13 cellular contexts compared by ENCODE assay signal in genomic region chr7:157016024-157016351, GRCh38. TPM values are rescaled to one million over a fixed set of nuclear protein-coding genes. Genes with fewer than 3 reads are reported as not detected.
DNase-seq lines count a peak whose midpoint lies in the region; ATAC-seq, FAIRE-seq and TF ChIP-seq lines count a peak whose summit lies in the region.
"Had no signal": no experiment of that assay in that cellular context is flagged by ENCODE, and none has a peak within 500 bp of the region (broad histone marks: within the 10 kb centered on the region; RNA-seq: fewer than 3 reads in every experiment).

No MANE protein-coding gene starts in this region.

- H3K14ac ChIP-seq in H1 (ENCODE audit: insufficient read length): no peak overlapping the region

- H3K4me1 ChIP-seq in H1 (replicated peaks in 1 of 4; ENCODE audit: control insufficient read depth in 3 of 4, insufficient read depth in 4 of 4, low read length in 3 of 4): peaks cover 14 to 58% (median 35%) of the 10 kb centered on the region in 4 experiments

- no peak overlapping the region for H3K23ac ChIP-seq in H1 (ENCODE audit: insufficient read length)

- no peak overlapping the region for H4K8ac ChIP-seq in H1 (ENCODE audit: extremely low read depth, insufficient read depth, low read length)

- H4K20me1 ChIP-seq in H1 (replicated peaks in 1 of 2; ENCODE audit: control insufficient read depth in 1 of 2, insufficient read depth in 2 of 2, low read length in 2 of 2): peaks cover 7 to 31% of the 10 kb centered on the region in 2 experiments

- no peak overlapping the region for H2BK120ac ChIP-seq in H1 (replicated peaks; ENCODE audit: low read depth, low read length)

- no peak overlapping the region for H3K9ac ChIP-seq in H1 (replicated peaks in 1 of 4; ENCODE audit: extremely low read depth in 1 of 4, low read depth in 3 of 4, low read length in 3 of 4)
- H3K9ac ChIP-seq: BLaER1 treated with 17β-estradiol and CSF1 and Interleukin-3, amounts not matched to agents 10 nM and 100 nM had no signal

- H3K23me2 ChIP-seq in H1 (ENCODE audit: low read depth, low read length): peaks cover 6% of the 10 kb centered on the region; the same call in 1 of the 2 replicates

- H3K9me3 ChIP-seq in H1 (ENCODE audit: insufficient read depth in 2 of 2, low read depth in 1 of 2, low read length in 1 of 2): no peaks in the 10 kb centered on the region

- no peak for FAIRE-seq in H1 (lab: Jason Lieb, UNC)

- no peak overlapping the region for H2BK5ac ChIP-seq in H1 (ENCODE audit: low read depth, low read length)

- H2BK15ac ChIP-seq in H1 (ENCODE audit: low read length): no peak overlapping the region; the same call in 1 of the 2 replicates

- H2AK5ac ChIP-seq in H1 (ENCODE audit: low read depth, low read length): no peak overlapping the region

- no peak overlapping the region for H3K4me3 ChIP-seq in H1 (ENCODE audit: extremely low read depth in 1 of 4, insufficient read depth in 2 of 4, low read depth in 3 of 4, low read length in 4 of 4)
- H3K4me3 ChIP-seq: Peyer's patch, skin epidermis had no signal

- no peak overlapping the region for H4K5ac ChIP-seq in H1 (ENCODE audit: insufficient read length, low read depth, low read length)

- TF ChIP-seq EP300 in H1 (IDR thresholded peaks at IDR 0.05; ENCODE audit: borderline replicate concordance in 1 of 2, low read depth in 2 of 2, low read length in 2 of 2): no peak

- H3K27me3 ChIP-seq in H1 (replicated peaks in 1 of 4; ENCODE audit: control insufficient read depth in 3 of 4, extremely low read depth in 1 of 4, insufficient read depth in 3 of 4, low read length in 3 of 4): peaks cover 91 to 100% (median 98%) of the 10 kb centered on the region in 4 experiments

- TF ChIP-seq POLR2A in H1 (IDR thresholded peaks at IDR 0.05; ENCODE audit: control extremely low read depth in 1 of 2, low read depth in 2 of 2, low read length in 2 of 2): no peak

- no peak overlapping the region for H4K91ac ChIP-seq in H1 (replicated peaks; ENCODE audit: insufficient read length, low read length)

- POLR2A ChIA-PET in H1 (lab: Charles Lee; ENCODE audit: partially characterized antibody): interaction anchor here (0.6 to 4.0 kb wide), 5 partner anchors 7 to 17 kb away, joined by 3 to 19 read pairs (median 3); no protein-coding TSS in a partner anchor

- peak in 1 of 2 experiments; percentile 50 for DNase-seq in H1 (ENCODE audit: low read depth in 1 of 2, low spot score in 2 of 2)
- no peak for DNase-seq in COLO668 (lab: John Stamatoyannopoulos, UW; ENCODE audit: unreplicated experiment)
- DNase-seq in NCI-H446 (lab: John Stamatoyannopoulos, UW): no peak
- DNase-seq: activated CD4-positive, alpha-beta T cell treated with anti-CD3 and anti-CD28 coated beads for 1 hour; T-helper 1 cell had no signal

- 8% methylated on average over 11 of the region's 11 CpGs; no CpG with 5 or more reads in 1 of the 2 experiments for WGBS in H1 (ENCODE audit: extremely low coverage in 1 of 2, insufficient coverage in 1 of 2, insufficient read length in 1 of 2, insufficient replicate concordance in 2 of 2, low coverage in 1 of 2, low lambda C conversion rate in 2 of 2, missing lambda C conversion rate in 1 of 2), 2 experiments

- H3K79me2 ChIP-seq in H1 (ENCODE audit: control insufficient read depth in 1 of 2, insufficient read depth in 2 of 2, low read length in 2 of 2): no peaks in the 10 kb centered on the region

- H2AFZ ChIP-seq in H1 (ENCODE audit: low read length): no peak overlapping the region

- no peaks in the 10 kb centered on the region for H3K79me1 ChIP-seq in H1 (ENCODE audit: low read depth, low read length)

- no peak overlapping the region for H3K56ac ChIP-seq in H1 (replicated peaks; ENCODE audit: insufficient read length, low read depth, low read length)

- H3K4me2 ChIP-seq in H1 (ENCODE audit: insufficient read depth in 1 of 2, low read depth in 2 of 2, low read length in 2 of 2): peak overlapping the region; percentile 7 to 23; a peak in 2 of 4 replicates

- no peak overlapping the region for H3K18ac ChIP-seq in H1 (ENCODE audit: extremely low read depth, low read length)

- H3K27ac ChIP-seq in H1 (ENCODE audit: low read depth, low read length): no peak overlapping the region
- H3K27ac ChIP-seq: BLaER1 treated with 17β-estradiol and CSF1 and Interleukin-3, amounts not matched to agents 10 nM and 100 nM; Peyer's patch; skin epidermis had no signal

- TF ChIP-seq CTCF in H1 (IDR thresholded peaks at IDR 0.05; ENCODE audit: control extremely low read depth in 1 of 3, insufficient read depth in 1 of 3, low read depth in 1 of 3, low read length in 3 of 3): no peak

- no peak overlapping the region for H2BK20ac ChIP-seq in H1 (ENCODE audit: low read length)

- H3K4ac ChIP-seq in H1 (replicated peaks; ENCODE audit: insufficient read length, low read depth, low read length): no peak overlapping the region

- no peak overlapping the region for H2BK12ac ChIP-seq in H1 (ENCODE audit: low read depth, low read length)

- CTCF ChIA-PET in H1 (lab: Charles Lee; ENCODE audit: partially characterized antibody): interaction anchor here (0.6 to 2.0 kb wide), 5 partner anchors 11 to 1509 kb away, joined by 3 to 8 read pairs (median 3); no protein-coding TSS in a partner anchor

- ATAC-seq in GM18873 (IDR thresholded peaks at IDR 0.05; ENCODE audit: low FRiP score, unreplicated experiment) (peak; percentile 4), GM21423 (IDR thresholded peaks at IDR 0.05; ENCODE audit: unreplicated experiment) (peak; percentile 3), HG03175 (IDR thresholded peaks at IDR 0.05; ENCODE audit: unreplicated experiment) (peak; percentile 1), GM19328 (IDR thresholded peaks at IDR 0.05; ENCODE audit: unreplicated experiment) (no peak), HG02981 (IDR thresholded peaks at IDR 0.05; ENCODE audit: unreplicated experiment) (no peak)

- no peak for TF ChIP-seq RAD21 in H1 (IDR thresholded peaks at IDR 0.05 in 1 of 2, conservative IDR thresholded peaks at IDR 0.05 in 1 of 2; ENCODE audit: low read depth in 2 of 2, low read length in 2 of 2)

- peaks cover 0 to 5% (median 0%) of the 10 kb centered on the region in 4 experiments; a peak in 1 of 8 replicates for H3K36me3 ChIP-seq in H1 (ENCODE audit: control insufficient read depth in 2 of 4, insufficient read depth in 4 of 4, low read length in 3 of 4)
- H3K36me3 ChIP-seq: BLaER1 treated with 17β-estradiol and CSF1 and Interleukin-3, amounts not matched to agents 10 nM and 100 nM; Peyer's patch had no signal

TF ChIP-seq in H1, 55 proteins besides CTCF, POLR2A, EP300 and RAD21 (continues in another document):
- TF ChIP-seq MAFK (IDR thresholded peaks at IDR 0.05; ENCODE audit: low read depth, low read length) (no peak), CBX8 (IDR thresholded peaks at IDR 0.05; ENCODE audit: borderline replicate concordance, low read depth, low read length) (peak; percentile 25; the same call in 1 of the 2 replicates), NANOG (IDR thresholded peaks at IDR 0.05; ENCODE audit: insufficient read depth, low read depth, low read length, poor library complexity, severe bottlenecking) (no peak), PHF8 (conservative IDR thresholded peaks at IDR 0.05; ENCODE audit: low read depth, low read length) (no peak), SIN3A (conservative IDR thresholded peaks at IDR 0.05 in 1 of 2, IDR thresholded peaks at IDR 0.05 in 1 of 2; ENCODE audit: low read depth in 1 of 2, low read length in 2 of 2) (no peak), SUZ12 (IDR thresholded peaks at IDR 0.05; ENCODE audit: low read length) (no peak; the same call in 1 of the 2 replicates), EZH2 (IDR thresholded peaks at IDR 0.05; ENCODE audit: low read depth, low read length, severe bottlenecking) (peak; percentile 47), BRCA1 (IDR thresholded peaks at IDR 0.05; ENCODE audit: low read depth, low read length) (no peak), RNF2 (IDR thresholded peaks at IDR 0.05; ENCODE audit: borderline replicate concordance, low read depth, low read length, missing control alignments, poor library complexity, severe bottlenecking) (peak; percentile 68), CHD1 (IDR thresholded peaks at IDR 0.05; ENCODE audit: low read depth, low read length) (no peak), USF2 (IDR thresholded peaks at IDR 0.05; ENCODE audit: low read length) (no peak), ASH2L (IDR thresholded peaks at IDR 0.05; ENCODE audit: low read length) (no peak), ATF3 (IDR thresholded peaks at IDR 0.05; ENCODE audit: insufficient read depth, low read depth, low read length) (no peak)

RNA-seq across cellular contexts. Expression of gene MNX1, which starts 5.5 kb away (rescaled TPM):
- 0.39 and 0.52 TPM in 2 replicates for total RNA-seq in H1 (2021; fragmentation: NEBNext Ultra II Directional; extraction: Animal tissue kit (Norgen Biotek cat#: 25700))
- not detected in 2 replicates for polyA plus RNA-seq in H1 (2011; rRNA removed)
- 0.04 TPM for polyA plus RNA-seq in H1 (2011; cell fraction: cytosol; rRNA removed)
- 0.10 TPM for polyA plus RNA-seq in H1 (2011; cell fraction: nucleus; rRNA removed)
- polyA plus RNA-seq in H1 (2012, experiment 1 of 2): 0.11 TPM in 1 of 4 replicates, not detected in the others
- polyA plus RNA-seq in H1 (2012, experiment 2 of 2): not detected
- polyA plus RNA-seq in H1 (2013, experiment 1 of 2): 0.10 TPM
- 0.09 TPM for polyA plus RNA-seq in H1 (2013, experiment 2 of 2)
- not detected in 2 replicates for polyA minus RNA-seq in H1 (2011; rRNA and poly(A)+ RNA removed)
- polyA minus RNA-seq in H1 (2011; cell fraction: cytosol; rRNA and poly(A)+ RNA removed): not detected
- not detected for polyA minus RNA-seq in H1 (2011; cell fraction: nucleus; rRNA and poly(A)+ RNA removed)

Comparison
In these comparisons a context has a peak if more than half of its experiments do, and no peak if none do; other contexts are left out.
1. ATAC-seq: peak in GM18873 (single experiment), GM21423 (single experiment) and HG03175 (single experiment); none in GM19328 (single experiment) and HG02981 (single experiment).